In the genomic region with DNA sequence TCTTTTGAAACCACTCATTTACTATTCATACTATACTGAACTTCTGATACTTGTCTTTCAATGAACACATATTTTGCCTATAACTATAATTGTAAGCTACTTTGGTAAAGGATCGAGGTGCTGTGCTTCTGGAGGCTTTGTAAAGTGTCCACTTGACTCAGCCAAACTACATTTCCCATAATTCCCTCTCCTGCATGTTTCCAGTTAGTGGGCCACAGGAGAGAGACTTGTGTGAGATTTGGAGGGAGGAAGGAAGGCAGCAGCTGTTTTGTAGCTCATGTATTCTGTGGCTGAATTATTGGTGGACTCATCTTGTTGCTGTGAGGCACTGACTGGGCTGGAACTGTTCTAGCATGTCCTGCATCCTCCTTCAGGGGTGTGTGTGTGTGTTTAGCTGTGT, we compare ENCODE assay signal across 2 cellular contexts.
TF ChIP-seq lines count a peak whose summit lies in the region.

No MANE protein-coding gene starts in this region.

TF ChIP-seq in GM23338, 12 proteins besides CTCF, POLR2A, EP300 and RAD21:
- TF ChIP-seq CREB1 (CRISPR knock-in tag; IDR thresholded peaks at IDR 0.05; ENCODE audit: low read depth), result no peak
- TF ChIP-seq EZH2phosphoT487 (IDR thresholded peaks at IDR 0.05; ENCODE audit: unreplicated experiment), result no peak
- no peak for TF ChIP-seq JUNB (IDR thresholded peaks at IDR 0.05; ENCODE audit: unreplicated experiment)

TF ChIP-seq in H1, 55 proteins besides CTCF, POLR2A, EP300 and RAD21 (continued from another document):
- TF ChIP-seq CTBP2 (IDR thresholded peaks at IDR 0.05; ENCODE audit: borderline replicate concordance, insufficient read depth, insufficient read length, low read length), result no peak
